25 cellular contexts compared by ENCODE assay signal in genomic region chr10:17779761-17780160, GRCh38. TPM values are rescaled to one million over a fixed set of nuclear protein-coding genes. Genes with fewer than 3 reads are reported as not detected.
"Had no signal": no experiment of that assay in that cellular context is flagged by ENCODE, and none has a peak within 500 bp of the region (broad histone marks: within the 10 kb centered on the region; RNA-seq: fewer than 3 reads in every experiment).

No MANE protein-coding gene starts in this region.

- H3K27ac ChIP-seq: ascending aorta, left ventricle myocardium inferior, neutrophil, ovary, psoas muscle, spleen, suprapubic skin, tibial artery had no signal

- H3K27me3 ChIP-seq: ascending aorta, neutrophil, ovary, spleen, suprapubic skin, tibial artery had no signal

- H3K9me3 Mint-ChIP-seq: activated CD4-positive, alpha-beta memory T cell treated with anti-CD3 and anti-CD28 coated beads, Interleukin-2, amount 10 ng/mL, durations not matched to agents 7 days and 5 days; activated CD4-positive, alpha-beta T cell treated with anti-CD3 and anti-CD28 coated beads, Interleukin-2, amount 10 ng/mL, durations not matched to agents 24 days and 14 days; activated naive CD4-positive, alpha-beta T cell treated with anti-CD3 and anti-CD28 coated beads, Interleukin-2, amount 10 ng/mL, durations not matched to agents 7 days and 5 days; activated naive CD8-positive, alpha-beta T cell treated with anti-CD3 and anti-CD28 coated beads, Interleukin-2, amount 10 ng/mL, durations not matched to agents 7 days and 5 days; activated T-cell treated with anti-CD3 and anti-CD28 coated beads, Interleukin-2, amount 50 U/mL, for 24 hours; nephron progenitor cell had no signal

- H3K4me3 ChIP-seq: ascending aorta, left ventricle myocardium inferior, lung, ovary, psoas muscle, spleen, suprapubic skin, tibial artery had no signal

- H3K27me3 Mint-ChIP-seq: activated CD4-positive, alpha-beta T cell treated with anti-CD3 and anti-CD28 coated beads, Interleukin-2, amount 10 ng/mL, durations not matched to agents 24 days and 14 days had no signal

- H3K9me3 ChIP-seq: ascending aorta, left ventricle myocardium inferior, neutrophil, ovary, psoas muscle, spleen, suprapubic skin, tibial artery had no signal

- H3K4me1 Mint-ChIP-seq: activated CD4-positive, alpha-beta memory T cell treated with anti-CD3 and anti-CD28 coated beads, Interleukin-2, amount 10 ng/mL, durations not matched to agents 7 days and 5 days; activated CD4-positive, alpha-beta T cell treated with anti-CD3 and anti-CD28 coated beads, Interleukin-2, amount 10 ng/mL, durations not matched to agents 24 days and 14 days; activated naive CD4-positive, alpha-beta T cell treated with anti-CD3 and anti-CD28 coated beads, Interleukin-2, amount 10 ng/mL, durations not matched to agents 7 days and 5 days; activated naive CD8-positive, alpha-beta T cell treated with anti-CD3 and anti-CD28 coated beads, Interleukin-2, amount 10 ng/mL, durations not matched to agents 7 days and 5 days; T-helper 17 cell had no signal

- H3K36me3 ChIP-seq: ascending aorta, left ventricle myocardium inferior, neutrophil, ovary, spleen, suprapubic skin, tibial artery had no signal

- ATAC-seq: psoas muscle, T-helper 17 cell had no signal

- DNase-seq: activated CD4-positive, alpha-beta memory T cell treated with anti-CD3 and anti-CD28 coated beads, Interleukin-2, amount 10 ng/mL, durations not matched to agents 7 days and 5 days; activated CD4-positive, alpha-beta T cell treated with anti-CD3 and anti-CD28 coated beads, Interleukin-2, amount 10 ng/mL, durations not matched to agents 24 days and 14 days; activated CD4-positive, CD25-positive, alpha-beta regulatory T cell treated with anti-CD3 and anti-CD28 coated beads, Interleukin-2, amount 50 U/mL, for 72 hours; activated CD8-positive, alpha-beta memory T cell treated with anti-CD3 and anti-CD28 coated beads, Interleukin-2, amount 50 U/mL, for 48 hours; activated gamma-delta T cell; activated naive CD4-positive, alpha-beta T cell treated with anti-CD3 and anti-CD28 coated beads, Interleukin-2, amount 10 ng/mL, durations not matched to agents 7 days and 5 days; activated naive CD8-positive, alpha-beta T cell treated with anti-CD3 and anti-CD28 coated beads, Interleukin-2, amount 10 ng/mL, durations not matched to agents 7 days and 5 days; activated T-cell treated with anti-CD3 and anti-CD28 coated beads, Interleukin-2, amount 50 U/mL, for 24 hours; caudate nucleus; effector CD8-positive, alpha-beta T cell; erythroblast; glutamatergic neuron; left ventricle myocardium inferior; nephron progenitor cell; ovary; psoas muscle; spleen; stimulated activated naive CD4-positive, alpha-beta T cell; T-helper 17 cell; T1000; tibial artery had no signal

- H3K27ac Mint-ChIP-seq: activated CD4-positive, alpha-beta memory T cell treated with anti-CD3 and anti-CD28 coated beads, Interleukin-2, amount 10 ng/mL, durations not matched to agents 7 days and 5 days; activated CD4-positive, alpha-beta T cell treated with anti-CD3 and anti-CD28 coated beads, Interleukin-2, amount 10 ng/mL, durations not matched to agents 24 days and 14 days; activated naive CD4-positive, alpha-beta T cell treated with anti-CD3 and anti-CD28 coated beads, Interleukin-2, amount 10 ng/mL, durations not matched to agents 7 days and 5 days; activated naive CD8-positive, alpha-beta T cell treated with anti-CD3 and anti-CD28 coated beads, Interleukin-2, amount 10 ng/mL, durations not matched to agents 7 days and 5 days; activated T-cell treated with anti-CD3 and anti-CD28 coated beads, Interleukin-2, amount 50 U/mL, for 24 hours; nephron progenitor cell; T-helper 17 cell had no signal

- H3K36me3 Mint-ChIP-seq: activated naive CD4-positive, alpha-beta T cell treated with anti-CD3 and anti-CD28 coated beads, Interleukin-2, amount 10 ng/mL, durations not matched to agents 7 days and 5 days; activated naive CD8-positive, alpha-beta T cell treated with anti-CD3 and anti-CD28 coated beads, Interleukin-2, amount 10 ng/mL, durations not matched to agents 7 days and 5 days had no signal

- H3K4me3 Mint-ChIP-seq: activated CD4-positive, alpha-beta memory T cell treated with anti-CD3 and anti-CD28 coated beads, Interleukin-2, amount 10 ng/mL, durations not matched to agents 7 days and 5 days; activated CD4-positive, alpha-beta T cell treated with anti-CD3 and anti-CD28 coated beads, Interleukin-2, amount 10 ng/mL, durations not matched to agents 24 days and 14 days; activated naive CD4-positive, alpha-beta T cell treated with anti-CD3 and anti-CD28 coated beads, Interleukin-2, amount 10 ng/mL, durations not matched to agents 7 days and 5 days; activated naive CD8-positive, alpha-beta T cell treated with anti-CD3 and anti-CD28 coated beads, Interleukin-2, amount 10 ng/mL, durations not matched to agents 7 days and 5 days; activated T-cell treated with anti-CD3 and anti-CD28 coated beads, Interleukin-2, amount 50 U/mL, for 24 hours; nephron progenitor cell; T-helper 17 cell had no signal

RNA-seq across cellular contexts. Expression of gene TMEM236, which starts 27.8 kb away (rescaled TPM):
- total RNA-seq: ascending aorta had no signal

RNA-seq across cellular contexts. Expression of gene MRC1, which starts 29.4 kb away (rescaled TPM):
- total RNA-seq: activated CD4-positive, alpha-beta memory T cell treated with anti-CD3 and anti-CD28 coated beads, Interleukin-2, amount 10 ng/mL, durations not matched to agents 7 days and 5 days; activated CD4-positive, alpha-beta T cell treated with anti-CD3 and anti-CD28 coated beads, Interleukin-2, amount 10 ng/mL, durations not matched to agents 24 days and 14 days had no signal
